In genomic region chr14:56534656-56535055, GRCh38 we compare ENCODE assay signal across 39 cellular contexts.
"Had no signal": no experiment of that assay in that cellular context is flagged by ENCODE, and none has a peak within 500 bp of the region (broad histone marks: within the 10 kb centered on the region; RNA-seq: fewer than 3 reads in every experiment).

No MANE protein-coding gene starts in this region.

- H3K4me3 Mint-ChIP-seq: activated naive CD4-positive, alpha-beta T cell treated with anti-CD3 and anti-CD28 coated beads for 36 hours; activated naive CD4-positive, alpha-beta T cell treated with anti-CD3 and anti-CD28 coated beads, Interleukin-2, amount 10 ng/mL, durations not matched to agents 7 days and 5 days; activated naive CD4-positive, alpha-beta T cell treated with anti-CD3 and anti-CD28 coated beads, Interleukin-2, amount 50 U/mL, for 24 hours; activated naive CD8-positive, alpha-beta T cell; activated naive CD8-positive, alpha-beta T cell treated with anti-CD3 and anti-CD28 coated beads for 36 hours; activated naive CD8-positive, alpha-beta T cell treated with anti-CD3 and anti-CD28 coated beads, Interleukin-2, amount 10 ng/mL, durations not matched to agents 7 days and 5 days; activated naive CD8-positive, alpha-beta T cell treated with anti-CD3 and anti-CD28 coated beads, Interleukin-2, amount 50 U/mL, for 24 hours; activated T-cell treated with anti-CD3 and anti-CD28 coated beads, Interleukin-2, amount 50 U/mL, for 24 hours; activated T-cell treated with anti-CD3 and anti-CD28 coated beads, Interleukin-2, amount 50 U/mL, for 4 hours; activated T-cell treated with anti-CD3 and anti-CD28 coated beads, Interleukin-2, amount 50 U/mL, for 72 hours; activated T-helper 1 cell treated with anti-CD3 and anti-CD28 coated beads, Interleukin-12 subunit alpha, Interleukin-12 subunit beta, Interleukin-2, Interleukin-4 antibody, amounts not matched to agents 30 ng/mL and 10 ng/mL and 1 ng/mL, durations not matched to agents 14 hours and 24 hours and 36 hours; activated T-helper 17 cell treated with anti-CD3 and anti-CD28 coated beads, Interleukin-2, amount 50 U/mL, for 72 hours; brain; central memory CD8-positive, alpha-beta T cell had no signal

- FAIRE-seq: astrocyte, bronchial epithelial cell had no signal

- H3K27ac ChIP-seq: adrenal gland, ascending aorta, body of pancreas, brain microvascular endothelial cell, breast epithelium, cardiac muscle cell had no signal

- H3K27me3 ChIP-seq: ascending aorta, brain microvascular endothelial cell, breast epithelium, cardiac muscle cell had no signal

- ATAC-seq: activated naive CD8-positive, alpha-beta T cell treated with anti-CD3 and anti-CD28 coated beads, Interleukin-2, amount 50 U/mL, for 24 hours; activated T-cell treated with anti-CD3 and anti-CD28 coated beads, Interleukin-2, amount 50 U/mL, for 4 hours; activated T-cell treated with anti-CD3 and anti-CD28 coated beads, Interleukin-2, amount 50 U/mL, for 72 hours; activated T-helper 17 cell treated with anti-CD3 and anti-CD28 coated beads, Interleukin-2, amount 50 U/mL, for 72 hours; body of pancreas had no signal

- H3K4me3 ChIP-seq: adrenal gland, ascending aorta, body of pancreas, breast epithelium, cardiac muscle cell had no signal

- H3K4me1 ChIP-seq: adrenal gland, ascending aorta, body of pancreas, breast epithelium had no signal

- H3K9me3 Mint-ChIP-seq: activated naive CD4-positive, alpha-beta T cell treated with anti-CD3 and anti-CD28 coated beads for 36 hours; activated naive CD4-positive, alpha-beta T cell treated with anti-CD3 and anti-CD28 coated beads, Interleukin-2, amount 10 ng/mL, durations not matched to agents 7 days and 5 days; activated naive CD4-positive, alpha-beta T cell treated with anti-CD3 and anti-CD28 coated beads, Interleukin-2, amount 50 U/mL, for 24 hours; activated naive CD8-positive, alpha-beta T cell treated with anti-CD3 and anti-CD28 coated beads for 36 hours; activated naive CD8-positive, alpha-beta T cell treated with anti-CD3 and anti-CD28 coated beads, Interleukin-2, amount 10 ng/mL, durations not matched to agents 7 days and 5 days; activated naive CD8-positive, alpha-beta T cell treated with anti-CD3 and anti-CD28 coated beads, Interleukin-2, amount 50 U/mL, for 24 hours; activated T-cell treated with anti-CD3 and anti-CD28 coated beads, Interleukin-2, amount 50 U/mL, for 24 hours; activated T-cell treated with anti-CD3 and anti-CD28 coated beads, Interleukin-2, amount 50 U/mL, for 4 hours; activated T-cell treated with anti-CD3 and anti-CD28 coated beads, Interleukin-2, amount 50 U/mL, for 72 hours; activated T-helper 1 cell treated with anti-CD3 and anti-CD28 coated beads, Interleukin-12 subunit alpha, Interleukin-12 subunit beta, Interleukin-2, Interleukin-4 antibody, amounts not matched to agents 30 ng/mL and 10 ng/mL and 1 ng/mL, durations not matched to agents 14 hours and 24 hours and 36 hours; activated T-helper 17 cell treated with anti-CD3 and anti-CD28 coated beads, Interleukin-2, amount 50 U/mL, for 72 hours; activated T-helper 2 cell treated with anti-CD3 and anti-CD28 coated beads, Interferon-gamma antibody, Interleukin-2, Interleukin-4, amounts not matched to agents 10 μg/mL and 5 μg/mL and 100 μg/mL, durations not matched to agents 14 hours and 24 hours and 36 hours; brain; central memory CD8-positive, alpha-beta T cell had no signal

- H3K9me3 ChIP-seq: adrenal gland, ascending aorta, body of pancreas, breast epithelium had no signal

- H3K27ac Mint-ChIP-seq: activated naive CD4-positive, alpha-beta T cell treated with anti-CD3 and anti-CD28 coated beads for 36 hours; activated naive CD4-positive, alpha-beta T cell treated with anti-CD3 and anti-CD28 coated beads, Interleukin-2, amount 10 ng/mL, durations not matched to agents 7 days and 5 days; activated naive CD4-positive, alpha-beta T cell treated with anti-CD3 and anti-CD28 coated beads, Interleukin-2, amount 50 U/mL, for 24 hours; activated naive CD8-positive, alpha-beta T cell; activated naive CD8-positive, alpha-beta T cell treated with anti-CD3 and anti-CD28 coated beads for 36 hours; activated naive CD8-positive, alpha-beta T cell treated with anti-CD3 and anti-CD28 coated beads, Interleukin-2, amount 10 ng/mL, durations not matched to agents 7 days and 5 days; activated naive CD8-positive, alpha-beta T cell treated with anti-CD3 and anti-CD28 coated beads, Interleukin-2, amount 50 U/mL, for 24 hours; activated T-cell treated with anti-CD3 and anti-CD28 coated beads, Interleukin-2, amount 50 U/mL, for 24 hours; activated T-cell treated with anti-CD3 and anti-CD28 coated beads, Interleukin-2, amount 50 U/mL, for 72 hours; activated T-helper 1 cell treated with anti-CD3 and anti-CD28 coated beads, Interleukin-12 subunit alpha, Interleukin-12 subunit beta, Interleukin-2, Interleukin-4 antibody, amounts not matched to agents 30 ng/mL and 10 ng/mL and 1 ng/mL, durations not matched to agents 14 hours and 24 hours and 36 hours; activated T-helper 17 cell treated with anti-CD3 and anti-CD28 coated beads, Interleukin-2, amount 50 U/mL, for 72 hours; activated T-helper 2 cell treated with anti-CD3 and anti-CD28 coated beads, Interferon-gamma antibody, Interleukin-2, Interleukin-4, amounts not matched to agents 10 μg/mL and 5 μg/mL and 100 μg/mL, durations not matched to agents 14 hours and 24 hours and 36 hours; brain had no signal

- H3K36me3 Mint-ChIP-seq: activated naive CD4-positive, alpha-beta T cell treated with anti-CD3 and anti-CD28 coated beads, Interleukin-2, amount 10 ng/mL, durations not matched to agents 7 days and 5 days; activated naive CD4-positive, alpha-beta T cell treated with anti-CD3 and anti-CD28 coated beads, Interleukin-2, amount 50 U/mL, for 24 hours; activated naive CD8-positive, alpha-beta T cell; activated naive CD8-positive, alpha-beta T cell treated with anti-CD3 and anti-CD28 coated beads for 36 hours; activated naive CD8-positive, alpha-beta T cell treated with anti-CD3 and anti-CD28 coated beads, Interleukin-2, amount 10 ng/mL, durations not matched to agents 7 days and 5 days; brain had no signal

- H3K36me3 ChIP-seq: adrenal gland, ascending aorta, brain microvascular endothelial cell, breast epithelium, cardiac muscle cell had no signal

- H3K4me1 Mint-ChIP-seq: activated naive CD4-positive, alpha-beta T cell treated with anti-CD3 and anti-CD28 coated beads, Interleukin-2, amount 10 ng/mL, durations not matched to agents 7 days and 5 days; activated naive CD4-positive, alpha-beta T cell treated with anti-CD3 and anti-CD28 coated beads, Interleukin-2, amount 50 U/mL, for 24 hours; activated naive CD8-positive, alpha-beta T cell treated with anti-CD3 and anti-CD28 coated beads for 36 hours; activated naive CD8-positive, alpha-beta T cell treated with anti-CD3 and anti-CD28 coated beads, Interleukin-2, amount 10 ng/mL, durations not matched to agents 7 days and 5 days; activated naive CD8-positive, alpha-beta T cell treated with anti-CD3 and anti-CD28 coated beads, Interleukin-2, amount 50 U/mL, for 24 hours; activated T-helper 17 cell treated with anti-CD3 and anti-CD28 coated beads, Interleukin-2, amount 50 U/mL, for 72 hours; brain; central memory CD8-positive, alpha-beta T cell had no signal

- DNase-seq: activated effector memory CD4-positive, alpha-beta T cell treated with anti-CD3 and anti-CD28 coated beads, Interleukin-2, amount 50 U/mL, for 16 hours; activated effector memory CD4-positive, alpha-beta T cell treated with Interleukin-2 at 50 U/mL for 16 hours; activated gamma-delta T cell; activated gamma-delta T cell treated with Interleukin-2 at 50 U/mL for 16 hours; activated naive CD4-positive, alpha-beta T cell; activated naive CD4-positive, alpha-beta T cell treated with anti-CD3 and anti-CD28 coated beads for 36 hours; activated naive CD4-positive, alpha-beta T cell treated with anti-CD3 and anti-CD28 coated beads, Interleukin-2, amount 10 ng/mL, durations not matched to agents 7 days and 5 days; activated naive CD4-positive, alpha-beta T cell treated with anti-CD3 and anti-CD28 coated beads, Interleukin-2, amount 50 U/mL, for 16 hours; activated naive CD4-positive, alpha-beta T cell treated with Interleukin-2 at 50 U/mL for 16 hours; activated naive CD8-positive, alpha-beta T cell treated with anti-CD3 and anti-CD28 coated beads for 36 hours; activated naive CD8-positive, alpha-beta T cell treated with anti-CD3 and anti-CD28 coated beads, Interleukin-2, amount 10 ng/mL, durations not matched to agents 7 days and 5 days; activated naive CD8-positive, alpha-beta T cell treated with anti-CD3 and anti-CD28 coated beads, Interleukin-2, amount 50 U/mL, for 24 hours; activated T-cell treated with anti-CD3 and anti-CD28 coated beads, Interleukin-2, amount 50 U/mL, for 1 hour; activated T-cell treated with anti-CD3 and anti-CD28 coated beads, Interleukin-2, amount 50 U/mL, for 24 hours; activated T-cell treated with anti-CD3 and anti-CD28 coated beads, Interleukin-2, amount 50 U/mL, for 4 hours; activated T-cell treated with anti-CD3 and anti-CD28 coated beads, Interleukin-2, amount 50 U/mL, for 48 hours; activated T-cell treated with anti-CD3 and anti-CD28 coated beads, Interleukin-2, amount 50 U/mL, for 72 hours; adrenal gland; amniotic stem cell; amygdala; anterior cingulate cortex; aorta; body of pancreas; brain microvascular endothelial cell; caudate nucleus; central memory CD4-positive, alpha-beta T cell; cerebellar nuclear complex had no signal
